In the genomic region with DNA sequence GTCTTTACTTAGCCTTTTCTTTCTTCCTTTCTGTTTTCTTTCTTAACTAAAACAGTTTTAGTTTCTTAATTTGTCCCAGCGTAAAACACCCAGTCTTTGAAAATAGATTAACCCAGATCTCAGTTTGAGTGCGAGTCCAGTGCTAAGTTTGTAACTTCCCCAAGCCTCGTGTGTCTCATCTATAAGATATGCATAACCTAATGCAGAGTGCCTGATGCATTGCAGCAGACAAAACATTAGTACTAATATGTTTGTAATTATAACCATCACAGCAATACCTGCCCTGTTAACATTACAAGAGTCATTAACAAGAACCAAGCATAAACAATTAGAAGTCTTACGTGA, we compare ENCODE assay signal across 8 cellular contexts. TPM values are rescaled to one million over a fixed set of nuclear protein-coding genes. Genes with fewer than 3 reads are reported as not detected.
DNase-seq lines count a peak whose midpoint lies in the region; ATAC-seq and TF ChIP-seq lines count a peak whose summit lies in the region.

No MANE protein-coding gene starts in this region.

- peak overlapping the region; percentile 45 to 60 (median 53) for H3K4me3 ChIP-seq in skin epidermis

- H3K27me3 Mint-ChIP-seq in activated CD8-positive, alpha-beta T cell treated with anti-CD3 and anti-CD28 coated beads for 36 hours = peaks cover 3% of the 10 kb centered on the region

- ATAC-seq in HG02885 (IDR thresholded peaks at IDR 0.05; ENCODE audit: poor library complexity, unreplicated experiment) (peak; percentile 23), HG03571 (IDR thresholded peaks at IDR 0.05; ENCODE audit: unreplicated experiment) (no peak), sciatic nerve (no peak)
- no peak for ATAC-seq in activated CD8-positive, alpha-beta T cell treated with anti-CD3 and anti-CD28 coated beads for 36 hours

- H3K36me3 Mint-ChIP-seq in activated CD8-positive, alpha-beta T cell treated with anti-CD3 and anti-CD28 coated beads for 36 hours (ENCODE audit: low read depth) = no peaks in the 10 kb centered on the region

- H3K9me3 Mint-ChIP-seq in activated CD8-positive, alpha-beta T cell treated with anti-CD3 and anti-CD28 coated beads for 36 hours = no peaks in the 10 kb centered on the region

- POLR2A ChIA-PET in activated CD8-positive, alpha-beta T cell treated with anti-CD3 and anti-CD28 coated beads for 36 hours (lab: Charles Lee) = interaction anchor here (1.4 to 2.0 kb wide), 2 partner anchors 295 to 378 kb away, joined by 4 to 6 read pairs; a partner anchor contains a TSS

- intact Hi-C loops in activated CD8-positive, alpha-beta T cell treated with anti-CD3 and anti-CD28 coated beads for 36 hours (cut with micrococcal nuclease) = loop anchor here (5.0 kb wide), 4 partner anchors 133 to 523 kb away; a partner anchor contains a TSS
- intact Hi-C loops in sciatic nerve (cut with DNase I) = loop anchor here (5.0 kb wide), 2 partner anchors 368 to 523 kb away; no protein-coding TSS in a partner anchor

- DNase-seq in EH (ENCODE audit: low read depth) = peak; percentile 61
- no peak for DNase-seq in activated CD8-positive, alpha-beta T cell treated with anti-CD3 and anti-CD28 coated beads for 36 hours
- peak; percentile 30 for DNase-seq in hepatic stellate cell (ENCODE audit: low spot score)
- no peak for DNase-seq in SKM-1 (lab: John Stamatoyannopoulos, UW; ENCODE audit: unreplicated experiment)
- no peak for DNase-seq in sciatic nerve (ENCODE audit: low spot score)

- peak overlapping the region; percentile 88 for H3K4me3 Mint-ChIP-seq in activated CD8-positive, alpha-beta T cell treated with anti-CD3 and anti-CD28 coated beads for 36 hours

- peak overlapping the region; percentile 97 for H3K27ac Mint-ChIP-seq in activated CD8-positive, alpha-beta T cell treated with anti-CD3 and anti-CD28 coated beads for 36 hours

- CTCF ChIA-PET in activated CD8-positive, alpha-beta T cell treated with anti-CD3 and anti-CD28 coated beads for 36 hours (lab: Charles Lee) = no interaction called here

- no peak for TF ChIP-seq CTCF in activated CD8-positive, alpha-beta T cell treated with anti-CD3 and anti-CD28 coated beads for 36 hours (IDR thresholded peaks at IDR 0.05)

- H3K27ac ChIP-seq in skin epidermis = peak overlapping the region in 20 of 21 experiments; percentile 68 to 96 (median 88)

- peaks cover 27% of the 10 kb centered on the region for H3K4me1 Mint-ChIP-seq in activated CD8-positive, alpha-beta T cell treated with anti-CD3 and anti-CD28 coated beads for 36 hours (ENCODE audit: low read depth)

RNA-seq across cellular contexts. Expression of a gene that starts 0.5 kb away (rescaled TPM):
- total RNA-seq in activated CD8-positive, alpha-beta T cell treated with anti-CD3 and anti-CD28 coated beads for 36 hours = 10 to 100 TPM; 14.7 to 15.5 TPM
- total RNA-seq in sciatic nerve = 33.6 TPM

Comparison
In these comparisons a context has a peak if more than half of its experiments do, and no peak if none do; other contexts are left out.
1. DNase-seq: peak in EH (single experiment) and hepatic stellate cell (single experiment); none in activated CD8-positive, alpha-beta T cell treated with anti-CD3 and anti-CD28 coated beads for 36 hours (single experiment), SKM-1 (single experiment) and sciatic nerve (single experiment).